17 cellular contexts compared by ENCODE assay signal in the genomic region with DNA sequence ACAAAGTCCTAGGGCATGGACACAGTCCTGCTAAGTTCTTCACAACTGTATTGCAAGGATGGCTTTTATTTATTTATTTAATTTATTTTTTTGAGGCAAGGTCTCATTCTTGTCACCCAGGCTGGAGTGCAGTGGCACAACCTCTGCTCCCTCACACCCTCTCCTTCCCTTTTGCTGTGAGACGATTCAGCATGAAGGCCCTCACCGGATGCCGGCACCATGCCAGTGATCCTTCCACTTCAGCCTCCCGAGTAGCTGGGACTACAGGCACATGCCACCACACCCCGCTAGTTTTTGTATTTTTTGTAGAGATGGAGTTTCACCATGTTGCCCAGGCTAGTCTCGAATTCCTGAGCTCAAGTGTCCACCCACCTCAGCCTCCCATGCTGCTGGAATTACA. TPM values are rescaled to one million over a fixed set of nuclear protein-coding genes. Genes with fewer than 3 reads are reported as not detected.
DNase-seq lines count a peak whose midpoint lies in the region; ATAC-seq lines count a peak whose summit lies in the region.
"Had no signal": no experiment of that assay in that cellular context is flagged by ENCODE, and none has a peak within 500 bp of the region (broad histone marks: within the 10 kb centered on the region; RNA-seq: fewer than 3 reads in every experiment).

No MANE protein-coding gene starts in this region.

- no peak overlapping the region for H3K4me2 ChIP-seq in GM23248 (ENCODE audit: unreplicated experiment)

- no peaks in the 10 kb centered on the region for H3K27me3 ChIP-seq in GM23248 (replicated peaks; ENCODE audit: insufficient read depth)
- H3K27me3 ChIP-seq: BE2C had no signal

- no peaks in the 10 kb centered on the region for H4K20me1 ChIP-seq in GM23248 (ENCODE audit: insufficient read depth)

- peaks cover 56% of the 10 kb centered on the region for H3K79me2 ChIP-seq in GM23248 (ENCODE audit: insufficient read depth)

- H3K9me3 ChIP-seq in T-helper 17 cell (ENCODE audit: control insufficient read depth, low read length, poor library complexity, severe bottlenecking) (no peaks in the 10 kb centered on the region), GM23248 (ENCODE audit: low read depth) (no peaks in the 10 kb centered on the region)
- H3K9me3 ChIP-seq: BE2C, Caco-2 had no signal

- no peaks in the 10 kb centered on the region for H3K9me3 Mint-ChIP-seq in activated T-cell treated with anti-CD3 and anti-CD28 coated beads, Interleukin-2, amount 50 U/mL, for 72 hours
- no peaks in the 10 kb centered on the region for H3K9me3 Mint-ChIP-seq in central memory CD8-positive, alpha-beta T cell
- no peaks in the 10 kb centered on the region for H3K9me3 Mint-ChIP-seq in stimulated activated memory B cell treated with anti-CD40 and anti-IgM and Interleukin-4, amounts not matched to agents 10 μg/mL and 1 μg/mL and 100 μg/mL, for 72 hours
- H3K9me3 Mint-ChIP-seq: CD4-positive, alpha-beta T cell; HFFc6 had no signal

- in situ Hi-C loops in GM23248 (cut with MboI) = no loop called here

- H3K4me3 Mint-ChIP-seq in activated T-cell treated with anti-CD3 and anti-CD28 coated beads, Interleukin-2, amount 50 U/mL, for 72 hours = no peak overlapping the region
- no peak overlapping the region for H3K4me3 Mint-ChIP-seq in T-helper 17 cell
- no peak overlapping the region for H3K4me3 Mint-ChIP-seq in central memory CD8-positive, alpha-beta T cell
- H3K4me3 Mint-ChIP-seq in stimulated activated memory B cell treated with anti-CD40 and anti-IgM and Interleukin-4, amounts not matched to agents 10 μg/mL and 1 μg/mL and 100 μg/mL, for 72 hours = no peak overlapping the region
- H3K4me3 Mint-ChIP-seq: CD4-positive, alpha-beta T cell; HFFc6 had no signal

- H3K4me1 ChIP-seq in GM23248 (ENCODE audit: insufficient read depth) = no peaks in the 10 kb centered on the region
- H3K4me1 ChIP-seq: BE2C, Caco-2 had no signal

- no peak overlapping the region for H2AFZ ChIP-seq in GM23248

- no peak overlapping the region for H3K4me3 ChIP-seq in GM23248

- no peak for ATAC-seq in activated T-cell treated with anti-CD3 and anti-CD28 coated beads, Interleukin-2, amount 50 U/mL, for 72 hours (replicated peaks in 1 of 2)
- ATAC-seq in T-helper 17 cell = no peak
- ATAC-seq in central memory CD8-positive, alpha-beta T cell (replicated peaks; ENCODE audit: extremely low read depth, poor library complexity, severe bottlenecking) = no peak
- no peak for ATAC-seq in stimulated activated memory B cell treated with anti-CD40 and anti-IgM and Interleukin-4, amounts not matched to agents 10 μg/mL and 1 μg/mL and 100 μg/mL, for 72 hours
- ATAC-seq: HCT116 had no signal

- H3K4me1 Mint-ChIP-seq in activated T-cell treated with anti-CD3 and anti-CD28 coated beads, Interleukin-2, amount 50 U/mL, for 72 hours (ENCODE audit: low read depth) = peaks cover 42% of the 10 kb centered on the region
- H3K4me1 Mint-ChIP-seq in T-helper 17 cell = peaks cover 5% of the 10 kb centered on the region
- H3K4me1 Mint-ChIP-seq in central memory CD8-positive, alpha-beta T cell = no peaks in the 10 kb centered on the region
- no peaks in the 10 kb centered on the region for H3K4me1 Mint-ChIP-seq in stimulated activated memory B cell treated with anti-CD40 and anti-IgM and Interleukin-4, amounts not matched to agents 10 μg/mL and 1 μg/mL and 100 μg/mL, for 72 hours

- peak overlapping the region; percentile 65 for H3K27ac Mint-ChIP-seq in activated T-cell treated with anti-CD3 and anti-CD28 coated beads, Interleukin-2, amount 50 U/mL, for 72 hours
- peak overlapping the region; percentile 56 for H3K27ac Mint-ChIP-seq in T-helper 17 cell
- H3K27ac Mint-ChIP-seq in central memory CD8-positive, alpha-beta T cell (ENCODE audit: low read depth) = peak overlapping the region; percentile 0
- H3K27ac Mint-ChIP-seq in stimulated activated memory B cell treated with anti-CD40 and anti-IgM and Interleukin-4, amounts not matched to agents 10 μg/mL and 1 μg/mL and 100 μg/mL, for 72 hours = peak overlapping the region; percentile 0
- H3K27ac Mint-ChIP-seq: CD4-positive, alpha-beta T cell had no signal

- H3K36me3 ChIP-seq in GM23248 (ENCODE audit: low read depth) = peaks cover 21% of the 10 kb centered on the region

- peaks cover 11 to 41% of the 10 kb centered on the region in 2 donors for H3K36me3 Mint-ChIP-seq in activated T-cell treated with anti-CD3 and anti-CD28 coated beads, Interleukin-2, amount 50 U/mL, for 72 hours (ENCODE audit: insufficient read depth in 2 of 2)
- peaks cover 5% of the 10 kb centered on the region for H3K36me3 Mint-ChIP-seq in T-helper 17 cell (ENCODE audit: low read depth)
- H3K36me3 Mint-ChIP-seq in central memory CD8-positive, alpha-beta T cell (ENCODE audit: insufficient read depth) = peaks cover 20% of the 10 kb centered on the region
- H3K36me3 Mint-ChIP-seq in stimulated activated memory B cell treated with anti-CD40 and anti-IgM and Interleukin-4, amounts not matched to agents 10 μg/mL and 1 μg/mL and 100 μg/mL, for 72 hours = peaks cover 29% of the 10 kb centered on the region

- H3K9ac ChIP-seq in GM23248 = no peak overlapping the region

- H3K9me2 ChIP-seq in GM23248 (ENCODE audit: insufficient read depth) = no peaks in the 10 kb centered on the region

- no peak overlapping the region for H3K27ac ChIP-seq in GM23248

- no peaks in the 10 kb centered on the region; the same call in 1 of the 2 replicates for H3F3A ChIP-seq in GM23248 (ENCODE audit: insufficient read depth)

- no peaks in the 10 kb centered on the region for H3K27me3 Mint-ChIP-seq in activated T-cell treated with anti-CD3 and anti-CD28 coated beads, Interleukin-2, amount 50 U/mL, for 72 hours (ENCODE audit: low read depth)
- H3K27me3 Mint-ChIP-seq in T-helper 17 cell = no peaks in the 10 kb centered on the region
- no peaks in the 10 kb centered on the region for H3K27me3 Mint-ChIP-seq in central memory CD8-positive, alpha-beta T cell
- H3K27me3 Mint-ChIP-seq in stimulated activated memory B cell treated with anti-CD40 and anti-IgM and Interleukin-4, amounts not matched to agents 10 μg/mL and 1 μg/mL and 100 μg/mL, for 72 hours = no peaks in the 10 kb centered on the region
- H3K27me3 Mint-ChIP-seq: CD4-positive, alpha-beta T cell had no signal

- DNase-seq in activated T-cell treated with anti-CD3 and anti-CD28 coated beads, Interleukin-2, amount 50 U/mL, for 72 hours = no peak
- DNase-seq in activated T-cell treated with anti-CD3 and anti-CD28 coated beads, Interleukin-2, amount 50 U/mL, for 48 hours = no peak
- DNase-seq in T-helper 17 cell (no peak), GM23248 (no peak), HK-2 (ENCODE audit: unreplicated experiment) (no peak)
- no peak for DNase-seq in central memory CD8-positive, alpha-beta T cell (ENCODE audit: low spot score in 2 of 2)
- DNase-seq: ACHN; BE2C; C1 segment of cervical spinal cord; Caco-2; CD4-positive, alpha-beta T cell; GOT3; H7; HFFc6; IMR-90 had no signal

- 86 to 87% methylated on average over 6 of the region's 6 CpGs for WGBS in GM23248 (ENCODE audit: low coverage in 1 of 2, low lambda C conversion rate in 2 of 2, missing lambda C conversion rate in 2 of 2), 2 experiments

RNA-seq across cellular contexts. Expression of gene EED, which starts 17.8 kb away (rescaled TPM):
- total RNA-seq in activated T-cell treated with anti-CD3 and anti-CD28 coated beads, Interleukin-2, amount 50 U/mL, for 72 hours = 10 to 100 TPM; 57.2 to 73.2 TPM
- total RNA-seq in T-helper 17 cell = 10 to 100 TPM; 48.7 to 50.7 TPM
- total RNA-seq in GM23248 (2014; rRNA removed; shearing (Covaris generic)) = 15.0 and 24.0 TPM in 2 replicates
- 19.4 and 20.1 TPM in 2 replicates for polyA plus RNA-seq in GM23248 (2016; fragmentation: Nextera tagmentation; extraction: Ambion mirVana)

RNA-seq across cellular contexts. Expression of gene HIKESHI, which starts 39.7 kb away (rescaled TPM):
- 10 to 100 TPM; 63.8 to 64.0 TPM for total RNA-seq in activated T-cell treated with anti-CD3 and anti-CD28 coated beads, Interleukin-2, amount 50 U/mL, for 72 hours
- 10 to 100 TPM; 17.7 to 23.9 TPM for total RNA-seq in T-helper 17 cell
- total RNA-seq in GM23248 (2014; rRNA removed; shearing (Covaris generic)) = 39.7 and 49.4 TPM in 2 replicates
- polyA plus RNA-seq in GM23248 (2016; fragmentation: Nextera tagmentation; extraction: Ambion mirVana) = 88.6 and 90.0 TPM in 2 replicates

Comparison
In these comparisons a context has a peak if more than half of its experiments do, and no peak if none do; other contexts are left out.
1. H3K27ac Mint-ChIP-seq: peak in every context shown above with its lines; median percentile 65 in activated T-cell treated with anti-CD3 and anti-CD28 coated beads, Interleukin-2, amount 50 U/mL, for 72 hours; 56 in T-helper 17 cell; 0 in central memory CD8-positive, alpha-beta T cell; 0 in stimulated activated memory B cell treated with anti-CD40 and anti-IgM and Interleukin-4, amounts not matched to agents 10 μg/mL and 1 μg/mL and 100 μg/mL, for 72 hours.